Comparison of ENCODE assay signal across 8 cellular contexts in the genomic region with DNA sequence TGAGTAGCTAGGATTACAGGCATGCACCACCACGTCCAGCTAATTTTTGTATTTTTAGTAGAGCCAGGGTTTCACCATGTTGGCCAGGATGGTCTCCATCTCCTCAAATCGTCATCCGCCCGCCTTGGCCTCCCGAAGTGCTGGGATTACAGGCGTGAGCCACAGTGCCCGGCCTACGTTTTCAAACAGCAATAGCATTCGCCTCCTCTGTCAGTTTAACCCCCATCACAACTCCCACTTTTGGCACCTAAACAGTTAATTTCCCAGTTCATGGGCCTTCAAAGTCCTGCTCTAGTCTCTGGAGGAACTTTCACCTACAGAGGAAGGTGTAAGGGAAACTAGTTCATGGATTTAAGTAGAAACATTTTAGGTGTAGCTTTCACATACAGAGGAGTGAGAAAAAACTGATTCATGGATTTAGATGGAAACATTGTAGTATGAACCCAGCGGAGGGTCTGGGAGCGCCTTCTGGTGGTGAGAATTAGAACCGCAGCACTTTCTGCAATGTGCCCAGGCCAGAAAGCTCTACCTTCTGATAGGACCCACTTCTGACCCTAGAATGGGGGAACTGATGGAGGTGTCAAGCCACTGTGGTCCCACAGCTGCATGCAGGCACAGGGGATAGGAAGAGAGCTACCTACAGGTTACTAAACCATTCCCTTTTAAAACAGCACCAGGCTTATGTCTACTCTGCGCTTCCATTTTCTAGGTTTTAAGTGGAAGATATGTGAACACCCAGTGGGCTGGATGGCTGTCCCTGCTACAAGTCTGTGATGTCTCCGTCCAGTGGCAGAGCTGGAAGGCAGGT. TPM values are rescaled to one million over a fixed set of nuclear protein-coding genes. Genes with fewer than 3 reads are reported as not detected.
DNase-seq lines count a peak whose midpoint lies in the region; ATAC-seq and TF ChIP-seq lines count a peak whose summit lies in the region.

No MANE protein-coding gene starts in this region.

- WGBS in lung, 2 donors = 56 to 61% methylated on average over 14 of the region's 14 CpGs

- no peak for DNase-seq in AG04449 (ENCODE audit: low read depth, low spot score)
- peak; percentile 69 for DNase-seq in GM13977 (ENCODE audit: low spot score)
- DNase-seq in NCI-H460 (ENCODE audit: extremely low read depth, low read depth) = peak; percentile 70
- DNase-seq in activated CD4-positive, alpha-beta T cell treated with anti-CD3 and anti-CD28 coated beads, Interleukin-2, amount 50 U/mL, for 24 hours (ENCODE audit: low read depth in 1 of 2, low spot score in 1 of 2) = peak; percentile 59 to 69
- DNase-seq in dermis microvascular lymphatic vessel endothelial cell (ENCODE audit: low read depth in 2 of 2) = peak; percentile 50 to 70
- peak; percentile 69 for DNase-seq in lung (ENCODE audit: low spot score)
- DNase-seq in stimulated activated CD8-positive, alpha-beta memory T cell treated with anti-CD3 and anti-CD28 coated beads, Interleukin-15, amount 100 ng/mL, for 24 hours (ENCODE audit: low read depth) = peak; percentile 60
- DNase-seq in cerebellar nuclear complex (lab: John Stamatoyannopoulos, UW) = no peak

- H3K9me3 ChIP-seq in lung (ENCODE audit: control insufficient read depth in 2 of 2, insufficient read depth in 1 of 2, low read length in 1 of 2) = no peaks in the 10 kb centered on the region

- peak; percentile 85 for TF ChIP-seq CTCF in AG04449 (IDR thresholded peaks at IDR 0.05; ENCODE audit: insufficient read depth, low read length, missing control alignments)
- TF ChIP-seq CTCF in GM13977 (IDR thresholded peaks at IDR 0.05; ENCODE audit: extremely low read depth, insufficient read depth, missing control alignments) = peak; percentile 83
- peak; percentile 96 for TF ChIP-seq CTCF in lung (IDR thresholded peaks at IDR 0.05; ENCODE audit: control extremely low read depth, extremely low read depth)

- CTCF ChIA-PET in AG04449 (lab: Yijun Ruan, JAX) = interaction anchor here (0.6 to 5.4 kb wide), 54 partner anchors 10 to 285 kb away, joined by 3 to 69 read pairs (median 4); a partner anchor contains a TSS

- H3K27ac ChIP-seq in lung (ENCODE audit: low read depth in 1 of 2, low read length in 1 of 2) = no peak overlapping the region

- no peaks in the 10 kb centered on the region for H3K36me3 ChIP-seq in lung (ENCODE audit: control insufficient read depth in 2 of 2, insufficient read depth in 2 of 2, low read length in 2 of 2)

- peaks cover 0 to 2% of the 10 kb centered on the region in 2 donors for H3K4me1 ChIP-seq in lung (ENCODE audit: control insufficient read depth in 2 of 2, insufficient read depth in 2 of 2, low read length in 2 of 2)

- ATAC-seq in lung (ENCODE audit: insufficient read depth, low FRiP score) = peak; percentile 68

- in situ Hi-C loops in GM13977 (cut with MboI; ENCODE audit: low pct_unique_long_range_greater_than_20kb, low sequenced_read_pairs, unreplicated experiment) = loop anchor here (5.0 kb wide), 1 partner anchor 91 kb away; no protein-coding TSS in a partner anchor

- no peak overlapping the region for H3K4me3 ChIP-seq in AG04449 (ENCODE audit: low read depth, low read length)
- H3K4me3 ChIP-seq in lung = no peak overlapping the region

- no peaks in the 10 kb centered on the region for H3K27me3 ChIP-seq in lung (ENCODE audit: control insufficient read depth, insufficient read depth)

- POLR2A ChIA-PET in AG04449 (lab: Yijun Ruan, JAX) = interaction anchor here (0.6 kb wide), 1 partner anchor 80 kb away, joined by 3 read pairs; no protein-coding TSS in a partner anchor

RNA-seq across cellular contexts. Expression of a gene that starts 12.0 kb away (rescaled TPM):
- not detected in 2 replicates for total RNA-seq in NCI-H460 (2014; rRNA removed; shearing (Covaris generic))
- polyA plus RNA-seq in NCI-H460 (2014; cell fraction: nucleus; rRNA removed) = not detected in 2 replicates
- 0.51 and 1.0 TPM in 2 replicates for total RNA-seq in dermis microvascular lymphatic vessel endothelial cell
- 1 to 10 TPM in 1 of 2 donors, under 1 TPM in 1; 0.31 to 1.2 TPM for total RNA-seq in lung
- polyA plus RNA-seq in lung = 1 to 10 TPM in 1 of 2 donors, under 1 TPM in 1; 0.26 to 1.1 TPM

Comparison
In these comparisons a context has a peak if more than half of its experiments do, and no peak if none do; other contexts are left out.
1. DNase-seq: peak in GM13977 (single experiment), NCI-H460 (single experiment), activated CD4-positive, alpha-beta T cell treated with anti-CD3 and anti-CD28 coated beads, Interleukin-2, amount 50 U/mL, for 24 hours (2 of 2), dermis microvascular lymphatic vessel endothelial cell (2 of 2), lung (single experiment) and stimulated activated CD8-positive, alpha-beta memory T cell treated with anti-CD3 and anti-CD28 coated beads, Interleukin-15, amount 100 ng/mL, for 24 hours (single experiment); none in AG04449 (single experiment) and cerebellar nuclear complex (0 of 2).
2. Peak in every context shown above with its lines, with median percentiles within 50 percentile points of each other: CTCF ChIP-seq.